Comparison of ENCODE assay signal across 14 cellular contexts in the genomic region with DNA sequence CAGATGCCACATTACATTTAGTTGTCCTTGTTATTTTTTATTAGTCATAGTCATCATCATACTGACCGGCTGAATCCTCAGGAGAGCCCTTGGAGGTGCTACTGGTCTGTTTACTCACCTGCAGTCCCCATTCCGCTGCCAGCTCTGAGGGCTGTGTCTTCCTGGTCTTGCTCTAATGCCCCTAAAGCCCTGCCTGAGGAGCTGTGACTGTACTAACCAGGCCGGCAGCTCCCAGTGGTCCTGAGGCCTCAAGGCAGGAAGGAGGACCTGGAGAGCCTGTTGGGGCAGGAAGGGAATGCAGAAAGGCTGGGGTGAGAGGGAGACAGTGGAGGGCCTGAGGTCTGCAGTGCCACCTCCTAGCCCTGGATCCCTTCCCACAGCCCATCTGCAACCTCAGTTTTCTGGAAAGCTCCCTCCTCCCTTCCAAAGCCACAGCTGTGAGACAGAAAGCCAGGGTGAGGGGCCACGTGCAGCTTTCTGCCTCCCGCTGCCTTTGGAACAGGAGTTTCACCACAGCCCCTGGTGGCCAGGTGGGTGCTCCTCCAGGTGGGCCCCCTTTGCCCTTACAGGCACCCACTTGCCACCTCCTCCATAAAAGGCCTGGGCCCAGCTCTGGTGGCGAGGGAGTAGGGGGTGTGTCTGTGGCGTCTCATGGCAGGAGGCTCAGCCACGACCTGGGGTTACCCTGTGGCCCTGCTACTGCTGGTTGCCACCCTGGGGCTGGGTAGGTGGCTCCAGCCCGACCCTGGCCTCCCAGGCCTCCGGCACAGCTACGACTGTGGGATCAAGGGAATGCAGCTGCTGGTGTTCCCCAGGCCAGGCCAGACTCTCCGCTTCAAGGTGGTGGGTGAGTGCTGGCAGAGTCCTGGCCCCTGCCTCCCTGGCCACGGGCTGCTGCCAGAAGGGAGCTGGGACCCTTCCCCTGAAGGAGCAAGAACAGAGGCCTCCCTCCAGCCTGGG. TPM values are rescaled to one million over a fixed set of nuclear protein-coding genes. Genes with fewer than 3 reads are reported as not detected.
DNase-seq lines count a peak whose midpoint lies in the region; TF ChIP-seq lines count a peak whose summit lies in the region.
"Had no signal": no experiment of that assay in that cellular context is flagged by ENCODE, and none has a peak within 500 bp of the region (broad histone marks: within the 10 kb centered on the region; RNA-seq: fewer than 3 reads in every experiment).

A gene with protein sequence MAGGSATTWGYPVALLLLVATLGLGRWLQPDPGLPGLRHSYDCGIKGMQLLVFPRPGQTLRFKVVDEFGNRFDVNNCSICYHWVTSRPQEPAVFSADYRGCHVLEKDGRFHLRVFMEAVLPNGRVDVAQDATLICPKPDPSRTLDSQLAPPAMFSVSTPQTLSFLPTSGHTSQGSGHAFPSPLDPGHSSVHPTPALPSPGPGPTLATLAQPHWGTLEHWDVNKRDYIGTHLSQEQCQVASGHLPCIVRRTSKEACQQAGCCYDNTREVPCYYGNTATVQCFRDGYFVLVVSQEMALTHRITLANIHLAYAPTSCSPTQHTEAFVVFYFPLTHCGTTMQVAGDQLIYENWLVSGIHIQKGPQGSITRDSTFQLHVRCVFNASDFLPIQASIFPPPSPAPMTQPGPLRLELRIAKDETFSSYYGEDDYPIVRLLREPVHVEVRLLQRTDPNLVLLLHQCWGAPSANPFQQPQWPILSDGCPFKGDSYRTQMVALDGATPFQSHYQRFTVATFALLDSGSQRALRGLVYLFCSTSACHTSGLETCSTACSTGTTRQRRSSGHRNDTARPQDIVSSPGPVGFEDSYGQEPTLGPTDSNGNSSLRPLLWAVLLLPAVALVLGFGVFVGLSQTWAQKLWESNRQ (plus strand): TSS at position 632 of the 960 bp plus-strand sequence. CDS start 20 bp downstream, at position 652.

- no peaks in the 10 kb centered on the region for H3K27me3 ChIP-seq in Loucy (ENCODE audit: insufficient read depth, low read length, poor library complexity, severe bottlenecking)
- H3K27me3 ChIP-seq in HAP-1 (ENCODE audit: low read depth), result no peaks in the 10 kb centered on the region
- H3K27me3 ChIP-seq: esophagus squamous epithelium had no signal

- H3K79me2 ChIP-seq in Loucy (ENCODE audit: insufficient read depth, low read length), result no peaks in the 10 kb centered on the region

- H3K4me2 ChIP-seq in Loucy (ENCODE audit: low read depth, low read length, poor library complexity, severe bottlenecking), result peak within 1 kb of the TSS; percentile 52

- H3K9me3 ChIP-seq in Loucy (ENCODE audit: insufficient read depth, low read depth, low read length) (no peaks in the 10 kb centered on the region), HAP-1 (no peaks in the 10 kb centered on the region)
- H3K9me3 ChIP-seq: esophagus squamous epithelium had no signal

- TF ChIP-seq CTCF in Loucy (conservative IDR thresholded peaks at IDR 0.05; ENCODE audit: low read length), result no peak

- no peaks in the 10 kb centered on the region for H4K20me1 ChIP-seq in Loucy (ENCODE audit: insufficient read depth, low read length, poor library complexity, severe bottlenecking)

- H3K9ac ChIP-seq in Loucy (ENCODE audit: low read depth, low read length, poor library complexity, severe bottlenecking), result peak within 1 kb of the TSS; percentile 30

- no peaks in the 10 kb centered on the region for H3K36me3 ChIP-seq in Loucy (ENCODE audit: insufficient read depth, low read length)
- H3K36me3 ChIP-seq in HAP-1 (replicated peaks), result no peaks in the 10 kb centered on the region
- H3K36me3 ChIP-seq: esophagus squamous epithelium had no signal

- no peaks in the 10 kb centered on the region for H3K9me2 ChIP-seq in Loucy (replicated peaks; ENCODE audit: low read depth, low read length)

- in situ Hi-C loops in HAP-1 (cut with MboI; ENCODE audit: low sequenced_read_pairs), result no loop called here

- peak; percentile 96 for DNase-seq in DMS53 treated with DMSO at 0.1 percent for 48 hours (lab: John Stamatoyannopoulos, UW; ENCODE audit: unreplicated experiment)
- peak; percentile 81 for DNase-seq in RPMI8226
- peak; percentile 71 for DNase-seq in mesenteric fat pad (ENCODE audit: low spot score)
- no peak for DNase-seq in HAP-1 (ENCODE audit: low spot score in 2 of 2)
- no peak for DNase-seq in HT-29 (ENCODE audit: low spot score)
- DNase-seq in stimulated activated CD4-positive, alpha-beta T cell treated with anti-CD3 and anti-CD28 coated beads, Interleukin-15, amount 100 ng/mL, for 24 hours, result no peak
- DNase-seq: activated CD4-positive, alpha-beta T cell treated with anti-CD3 and anti-CD28 coated beads, Interleukin-2, amount 50 U/mL, for 1 hour; cerebellar nuclear complex; esophagus squamous epithelium; NCI-H1048; T-helper 1 cell had no signal

- peaks cover 72% of the 10 kb centered on the region for H3K4me1 ChIP-seq in Loucy (ENCODE audit: insufficient read depth, low read length, poor library complexity, severe bottlenecking)
- H3K4me1 ChIP-seq in HAP-1, result no peaks in the 10 kb centered on the region

- no peak within 1 kb of the TSS for H2AFZ ChIP-seq in Loucy (ENCODE audit: low read length)

- H3K4me3 ChIP-seq in Loucy (ENCODE audit: low read length, poor library complexity, severe bottlenecking) (no peak within 1 kb of the TSS), HAP-1 (no peak within 1 kb of the TSS)
- H3K4me3 ChIP-seq: esophagus squamous epithelium had no signal

- peaks cover 7% of the 10 kb centered on the region; the same call in 1 of the 2 replicates for H3F3A ChIP-seq in Loucy (ENCODE audit: low read depth)

RNA-seq across cellular contexts. Expression of the gene that starts here (rescaled TPM):
- total RNA-seq in mesenteric fat pad, result 1.4 TPM
- total RNA-seq in HT-29 (2014; rRNA removed; shearing (Covaris generic)), result not detected in 2 replicates
- total RNA-seq: activated naive CD4-positive, alpha-beta T cell treated with anti-CD3 and anti-CD28 coated beads, Interleukin-2, amount 50 U/mL, for 72 hours; esophagus squamous epithelium; renal cortical epithelial cell had no signal

Comparison
In these comparisons a context has a peak if more than half of its experiments do, and no peak if none do; other contexts are left out.
1. DNase-seq: peak in DMS53 treated with DMSO at 0.1 percent for 48 hours (single experiment), RPMI8226 (single experiment) and mesenteric fat pad (single experiment); none in HAP-1 (0 of 2), HT-29 (single experiment) and stimulated activated CD4-positive, alpha-beta T cell treated with anti-CD3 and anti-CD28 coated beads, Interleukin-15, amount 100 ng/mL, for 24 hours (single experiment).